8 cellular contexts compared by ENCODE assay signal in genomic region chr11:57324886-57325734, GRCh38. TPM values are rescaled to one million over a fixed set of nuclear protein-coding genes. Genes with fewer than 3 reads are reported as not detected.
DNase-seq lines count a peak whose midpoint lies in the region; ATAC-seq and TF ChIP-seq lines count a peak whose summit lies in the region.

TNKS1BP1 (minus strand) TSS chr11:57324952; CDS start chr11:57321885, 3,067 bp downstream.

- no peaks in the 10 kb centered on the region for H3K9me2 ChIP-seq in PC-3 (replicated peaks; ENCODE audit: low read length)

- H3K4me2 ChIP-seq in IMR-90 (ENCODE audit: low read depth, low read length), result peak within 1 kb of the TSS; percentile 78
- peak within 1 kb of the TSS; percentile 93 for H3K4me2 ChIP-seq in PC-3 (ENCODE audit: low read length)

- TF ChIP-seq POLR2A in IMR-90 (IDR thresholded peaks at IDR 0.05; ENCODE audit: low read depth, low read length), result peak; percentile 81

- POLR2A ChIA-PET in IMR-90 (lab: Charles Lee; ENCODE audit: unreplicated experiment) (interaction anchor here (2.1 kb wide), 1 partner anchor 10 kb away, joined by 9 read pairs; the partner anchor contains the start of gene SSRP1), PC-3 (lab: Charles Lee; ENCODE audit: unreplicated experiment) (interaction anchor here (0.6 to 1.1 kb wide), 3 partner anchors 14 to 319 kb away, joined by 3 to 4 read pairs (median 3); no protein-coding TSS in a partner anchor)

- peak within 1 kb of the TSS; percentile 87 for H2AFZ ChIP-seq in IMR-90 (replicated peaks; ENCODE audit: low read length, poor library complexity)
- H2AFZ ChIP-seq in PC-3 (ENCODE audit: low read length), result peak within 1 kb of the TSS; percentile 72

- peaks cover 20% of the 10 kb centered on the region for H3K9me1 ChIP-seq in IMR-90 (ENCODE audit: insufficient read depth, low read length)

- DNase-seq in DMS114 treated with DMSO at 0.1 percent for 48 hours (lab: John Stamatoyannopoulos, UW; ENCODE audit: unreplicated experiment), result peak; percentile 63
- DNase-seq in IMR-90, result peak; percentile 97
- peak; percentile 98 for DNase-seq in PC-3
- DNase-seq in activated T-cell treated with anti-CD3 and anti-CD28 coated beads for 48 hours (ENCODE audit: low read depth), result peak; percentile 89
- peak; percentile 99 for DNase-seq in epithelial cell of esophagus (ENCODE audit: low read depth)
- DNase-seq in stimulated activated CD8-positive, alpha-beta memory T cell treated with anti-CD3 and anti-CD28 coated beads, Interleukin-2, amount 100 ng/mL, for 48 hours (ENCODE audit: low read depth in 2 of 2), result peak; percentile 81 to 86

- H4K20me1 ChIP-seq in IMR-90 (ENCODE audit: insufficient read depth, low read length) (peaks cover 32% of the 10 kb centered on the region), PC-3 (ENCODE audit: low read length) (peaks cover 13% of the 10 kb centered on the region; the same call in 1 of the 2 replicates)

- peak within 1 kb of the TSS; percentile 55 to 78 for H4K8ac ChIP-seq in IMR-90 (ENCODE audit: low read depth in 2 of 2, low read length in 2 of 2)

- 0 out of 2 replicates have a peak, but pooled peaks have one; percentile 11 for TF ChIP-seq RAD21 in IMR-90 (IDR thresholded peaks at IDR 0.05; ENCODE audit: low read length)

- peak within 1 kb of the TSS; percentile 92 for H3K4ac ChIP-seq in IMR-90 (ENCODE audit: low read depth, low read length)

- H3K18ac ChIP-seq in IMR-90 (ENCODE audit: low read depth, low read length), result peak within 1 kb of the TSS; percentile 86

- in situ Hi-C loops in IMR-90 (cut with MboI; ENCODE audit: low sequenced_read_pairs), result no loop called here

- ATAC-seq in GM21528 (IDR thresholded peaks at IDR 0.05; ENCODE audit: low FRiP score, unreplicated experiment) (peak; percentile 92), IMR-90 (ENCODE audit: low read depth) (peak; percentile 80), PC-3 (peak; percentile 64)

- H3K27ac ChIP-seq in IMR-90 (ENCODE audit: insufficient read depth, low read length), result peak within 1 kb of the TSS; percentile 99
- peak within 1 kb of the TSS; percentile 85 for H3K27ac ChIP-seq in PC-3 (ENCODE audit: low read length)

- H3K36me3 ChIP-seq in IMR-90 (ENCODE audit: control insufficient read depth, insufficient read depth, low read length) (peaks cover 44% of the 10 kb centered on the region), PC-3 (ENCODE audit: low read depth, low read length) (peaks cover 44% of the 10 kb centered on the region)

- H2AK9ac ChIP-seq in IMR-90 (replicated peaks; ENCODE audit: low read depth, low read length, poor library complexity), result peak within 1 kb of the TSS; percentile 97

- peak within 1 kb of the TSS; percentile 90 for H3K56ac ChIP-seq in IMR-90 (ENCODE audit: extremely low read depth, insufficient read depth, low read length)

- H2BK20ac ChIP-seq in IMR-90 (ENCODE audit: low read depth, low read length), result peak within 1 kb of the TSS; percentile 38

- peak within 1 kb of the TSS; percentile 86 for H3K14ac ChIP-seq in IMR-90 (replicated peaks; ENCODE audit: low read depth, low read length)

- H3K9ac ChIP-seq in IMR-90 (ENCODE audit: low read depth, low read length) (peak within 1 kb of the TSS; percentile 99), PC-3 (ENCODE audit: low read length) (peak within 1 kb of the TSS; percentile 72)

- WGBS in IMR-90 (ENCODE audit: extremely low coverage in 2 of 2, insufficient read length in 1 of 2), 2 experiments, result 0% methylated on average over 29 of the region's 61 CpGs; no CpG with 5 or more reads in 1 of the 2 experiments

- no peaks in the 10 kb centered on the region for H3K9me3 ChIP-seq in IMR-90 (ENCODE audit: control insufficient read depth, insufficient read depth, low read length)
- no peaks in the 10 kb centered on the region for H3K9me3 ChIP-seq in PC-3 (ENCODE audit: low read length)
- H3K9me3 ChIP-seq in mononuclear cell (ENCODE audit: low read depth, low read length), result no peaks in the 10 kb centered on the region

- H3K27me3 ChIP-seq in IMR-90 (ENCODE audit: control insufficient read depth, insufficient read depth, low read length) (no peaks in the 10 kb centered on the region), PC-3 (ENCODE audit: low read length) (no peaks in the 10 kb centered on the region), mononuclear cell (ENCODE audit: insufficient read depth, low read length) (no peaks in the 10 kb centered on the region)

- intact Hi-C loops in IMR-90 (cut with micrococcal nuclease) (loop anchor here (1.0 kb wide), 1 partner anchor 47 kb away; no protein-coding TSS in a partner anchor), PC-3 (cut with micrococcal nuclease) (loop anchor here (1.0 to 5.0 kb wide), 2 partner anchors 10 to 1252 kb away; partner anchors contain the start of genes LPXN, SSRP1 and ZFP91)

- H2BK15ac ChIP-seq in IMR-90 (ENCODE audit: low read depth, low read length), result peak within 1 kb of the TSS; percentile 67; the same call in 2 of the 3 replicates

- H3K79me1 ChIP-seq in IMR-90 (ENCODE audit: low read depth in 1 of 2, low read length in 2 of 2), result peaks cover 9 to 57% of the 10 kb centered on the region in 2 experiments

- peak within 1 kb of the TSS; percentile 86 for H4K91ac ChIP-seq in IMR-90 (ENCODE audit: insufficient read depth, low read depth, low read length)

- peak within 1 kb of the TSS; percentile 74 for H4K5ac ChIP-seq in IMR-90 (ENCODE audit: low read depth, low read length)

- CTCF ChIA-PET in IMR-90 (lab: Yijun Ruan, JAX) (interaction anchor here (0.7 kb wide), 1 partner anchor 315 kb away, joined by 3 read pairs; no protein-coding TSS in a partner anchor), PC-3 (lab: Charles Lee) (interaction anchor here (0.8 kb wide), 1 partner anchor 21 kb away, joined by 3 read pairs; no protein-coding TSS in a partner anchor)

- peak within 1 kb of the TSS; percentile 91 for H2AK5ac ChIP-seq in IMR-90 (ENCODE audit: low read depth, low read length)

- dilution Hi-C loops in IMR-90 (cut with HindIII; ENCODE audit: low sequenced_read_pairs, unreplicated experiment), result no loop called here

- BruUV-seq in IMR-90 (replicated peaks; lab: Mats Ljungman, UMichigan) (no TSS peak), PC-3 (replicated peaks; lab: Mats Ljungman, UMichigan) (TSS peak; percentile 97)

- TF ChIP-seq CTCF in IMR-90 (conservative IDR thresholded peaks at IDR 0.05; ENCODE audit: low read depth, low read length), result no peak
- no peak for TF ChIP-seq CTCF in PC-3 (conservative IDR thresholded peaks at IDR 0.05; ENCODE audit: low read depth, low read length)
- peak; percentile 13 for TF ChIP-seq CTCF in epithelial cell of esophagus (IDR thresholded peaks at IDR 0.05; ENCODE audit: insufficient read depth, low read depth, low read length, missing control alignments)

- peak within 1 kb of the TSS; percentile 93 for H3K23ac ChIP-seq in IMR-90 (ENCODE audit: low read depth, low read length)

- peaks cover 34% of the 10 kb centered on the region for H3K79me2 ChIP-seq in PC-3 (ENCODE audit: low read length)

- peak within 1 kb of the TSS; percentile 92 for H2BK5ac ChIP-seq in IMR-90 (ENCODE audit: low read depth, low read length, poor library complexity, severe bottlenecking)

- H3K4me3 ChIP-seq in IMR-90 (ENCODE audit: insufficient read depth, low read depth, low read length) (peak within 1 kb of the TSS; percentile 97), PC-3 (ENCODE audit: low read length) (peak within 1 kb of the TSS; percentile 85), epithelial cell of esophagus (ENCODE audit: low read length) (peak within 1 kb of the TSS; percentile 94), mononuclear cell (ENCODE audit: low read length) (peak within 1 kb of the TSS; percentile 69)

- peak within 1 kb of the TSS; percentile 71 for H2BK120ac ChIP-seq in IMR-90 (ENCODE audit: low read depth, low read length)

- H3K4me1 ChIP-seq in IMR-90 (ENCODE audit: control insufficient read depth, insufficient read depth, low read length) (peaks cover 20% of the 10 kb centered on the region), PC-3 (ENCODE audit: insufficient read depth, low read length) (peaks cover 53% of the 10 kb centered on the region), mononuclear cell (ENCODE audit: insufficient read depth, low read length) (peaks cover 18% of the 10 kb centered on the region)

- peaks cover 7% of the 10 kb centered on the region for H3F3A ChIP-seq in PC-3 (ENCODE audit: low read length, unreplicated experiment)

TF ChIP-seq in IMR-90, 13 proteins besides CTCF, POLR2A, EP300 and RAD21 (continues in another document):
- 0 out of 2 replicates have a peak, but pooled peaks have one; percentile 18 for TF ChIP-seq MXI1 (IDR thresholded peaks at IDR 0.05; ENCODE audit: borderline replicate concordance, low read depth, low read length)
- TF ChIP-seq NFE2L2 (IDR thresholded peaks at IDR 0.05; ENCODE audit: low read depth, low read length), result no peak
- TF ChIP-seq MAFK (IDR thresholded peaks at IDR 0.05; ENCODE audit: low read depth, low read length), result no peak
- no peak; the same call in 1 of the 2 replicates for TF ChIP-seq FOS (IDR thresholded peaks at IDR 0.05; ENCODE audit: low read depth, low read length)
- peak; percentile 67 for TF ChIP-seq MAZ (IDR thresholded peaks at IDR 0.05; ENCODE audit: borderline replicate concordance, low read depth, low read length)
- peak; percentile 95 for TF ChIP-seq CEBPB (IDR thresholded peaks at IDR 0.05; ENCODE audit: low read depth, low read length)
- no peak for TF ChIP-seq USF2 (IDR thresholded peaks at IDR 0.05; ENCODE audit: low read depth, low read length)
- TF ChIP-seq RFX5 (IDR thresholded peaks at IDR 0.05; ENCODE audit: low read depth, low read length), result no peak
- no peak for TF ChIP-seq SMC3 (IDR thresholded peaks at IDR 0.05; ENCODE audit: low read depth, low read length)
- TF ChIP-seq CHD1 (IDR thresholded peaks at IDR 0.05; ENCODE audit: low read depth, low read length), result no peak
- no peak for TF ChIP-seq RCOR1 (IDR thresholded peaks at IDR 0.05; ENCODE audit: insufficient replicate concordance, low read length)
- TF ChIP-seq BHLHE40 (IDR thresholded peaks at IDR 0.05; ENCODE audit: low read depth, low read length), result peak; percentile 92

RNA-seq across cellular contexts. Expression of gene TNKS1BP1, which starts in this region (rescaled TPM):
- 28.6 and 31.7 TPM in 2 replicates for total RNA-seq in IMR-90 (2012; rRNA removed)
- 68.0 and 71.4 TPM in 2 replicates for polyA plus RNA-seq in IMR-90 (2012; rRNA removed)
- polyA plus RNA-seq in IMR-90 (2012; cell fraction: cytosol; rRNA removed), result 42.9 and 47.7 TPM in 2 replicates
- polyA plus RNA-seq in IMR-90 (2012; cell fraction: nucleus; rRNA removed; ENCODE audit: low replicate concordance), result 157 and 165 TPM in 2 replicates
- 89.6 and 143 TPM in 2 replicates for total RNA-seq in PC-3 (2014; rRNA removed)
- total RNA-seq in mononuclear cell, result 4.2 TPM

Comparison
In these comparisons a context has a peak if more than half of its experiments do, and no peak if none do; other contexts are left out.
1. Peak in every context shown above with its lines: DNase-seq, ATAC-seq, H3K4me3 ChIP-seq and H3K27ac ChIP-seq.